20 cellular contexts compared by ENCODE assay signal in the genomic region with DNA sequence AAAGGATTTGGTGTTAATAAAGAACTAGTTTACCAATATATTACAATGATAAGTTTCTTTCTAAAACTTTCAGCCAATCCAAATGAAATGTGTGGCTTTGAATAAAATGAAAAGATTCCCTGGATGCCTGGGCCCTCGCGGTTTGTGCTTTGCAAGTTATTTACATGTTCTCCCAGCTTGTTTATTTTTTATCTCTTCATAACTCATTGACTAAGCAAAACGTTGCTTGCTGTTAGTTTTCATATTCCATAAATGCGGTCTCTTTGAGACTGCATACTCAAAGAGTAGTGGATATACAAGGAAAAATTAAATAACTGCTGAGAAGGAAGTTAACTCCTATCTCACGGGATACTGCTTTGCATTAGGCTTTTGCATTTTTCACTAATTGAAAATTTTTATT. TPM values are rescaled to one million over a fixed set of nuclear protein-coding genes. Genes with fewer than 3 reads are reported as not detected.
DNase-seq lines count a peak whose midpoint lies in the region; ATAC-seq, FAIRE-seq and TF ChIP-seq lines count a peak whose summit lies in the region.
"Had no signal": no experiment of that assay in that cellular context is flagged by ENCODE, and none has a peak within 500 bp of the region (broad histone marks: within the 10 kb centered on the region; RNA-seq: fewer than 3 reads in every experiment).

No MANE protein-coding gene starts in this region.

- no peak for TF ChIP-seq POLR2A in erythroblast (IDR thresholded peaks at IDR 0.05; ENCODE audit: low read length)

- H3K27ac Mint-ChIP-seq in osteocyte (ENCODE audit: unreplicated experiment): peak overlapping the region; percentile 78
- H3K27ac Mint-ChIP-seq: CD4-positive, CD25-positive, alpha-beta regulatory T cell; CD8-positive, alpha-beta memory T cell had no signal

- TF ChIP-seq CTCF in osteocyte (IDR thresholded peaks at IDR 0.05) (no peak), D721Med (IDR thresholded peaks at IDR 0.05; ENCODE audit: insufficient read depth, missing control alignments) (no peak)

- peaks cover 51% of the 10 kb centered on the region for H3K36me3 Mint-ChIP-seq in osteocyte (ENCODE audit: unreplicated experiment)
- H3K36me3 Mint-ChIP-seq: CD4-positive, CD25-positive, alpha-beta regulatory T cell; CD8-positive, alpha-beta memory T cell had no signal

- H3K27me3 Mint-ChIP-seq in osteocyte (ENCODE audit: unreplicated experiment): no peaks in the 10 kb centered on the region

- no peak overlapping the region for H3K4me3 Mint-ChIP-seq in osteocyte (ENCODE audit: unreplicated experiment)
- H3K4me3 Mint-ChIP-seq: CD4-positive, CD25-positive, alpha-beta regulatory T cell; CD8-positive, alpha-beta memory T cell; H9 had no signal

- no peak for ATAC-seq in HG03108 (IDR thresholded peaks at IDR 0.05; ENCODE audit: unreplicated experiment)
- ATAC-seq: HepG2 had no signal

- DNase-seq in OCI-M1 (lab: John Stamatoyannopoulos, UW): peak; percentile 37
- peak; percentile 71 to 76 for DNase-seq in erythroblast (lab: John Stamatoyannopoulos, UW)
- DNase-seq in osteocyte (ENCODE audit: extremely low spot score, unreplicated experiment): no peak
- no peak for DNase-seq in NCI-H2227 treated with DMSO at 0.1 percent for 48 hours (lab: John Stamatoyannopoulos, UW)
- DNase-seq in kidney glomerular epithelial cell (lab: John Stamatoyannopoulos, UW): no peak
- DNase-seq in D721Med (ENCODE audit: insufficient read length, low spot score): no peak
- DNase-seq: ACHN; BE2C; C1 segment of cervical spinal cord; CD4-positive, CD25-positive, alpha-beta regulatory T cell; CD8-positive, alpha-beta memory T cell; COR-L47; DMS153; DMS79 treated with DMSO at 0.1 percent for 48 hours; GF-D8; H9 had no signal

- H3K4me1 Mint-ChIP-seq in osteocyte (ENCODE audit: unreplicated experiment): peaks cover 62% of the 10 kb centered on the region
- H3K4me1 Mint-ChIP-seq: CD4-positive, CD25-positive, alpha-beta regulatory T cell had no signal

- H3K9me3 Mint-ChIP-seq in osteocyte (ENCODE audit: unreplicated experiment): no peaks in the 10 kb centered on the region
- H3K9me3 Mint-ChIP-seq: CD8-positive, alpha-beta memory T cell; H9 had no signal

- FAIRE-seq in D721Med (lab: Jason Lieb, UNC): no peak
- FAIRE-seq: A204.1, H1, HepG2 had no signal

RNA-seq across cellular contexts. Expression of a gene that starts 26.0 kb away (rescaled TPM):
- total RNA-seq in osteocyte: 22.1 and 22.3 TPM in 2 replicates

Comparison
In these comparisons a context has a peak if more than half of its experiments do, and no peak if none do; other contexts are left out.
1. DNase-seq: peak in OCI-M1 (single experiment) and erythroblast (2 of 2); none in osteocyte (single experiment), NCI-H2227 treated with DMSO at 0.1 percent for 48 hours (single experiment), kidney glomerular epithelial cell (single experiment) and D721Med (single experiment).